Comparison of ENCODE assay signal across 19 cellular contexts in the genomic region with DNA sequence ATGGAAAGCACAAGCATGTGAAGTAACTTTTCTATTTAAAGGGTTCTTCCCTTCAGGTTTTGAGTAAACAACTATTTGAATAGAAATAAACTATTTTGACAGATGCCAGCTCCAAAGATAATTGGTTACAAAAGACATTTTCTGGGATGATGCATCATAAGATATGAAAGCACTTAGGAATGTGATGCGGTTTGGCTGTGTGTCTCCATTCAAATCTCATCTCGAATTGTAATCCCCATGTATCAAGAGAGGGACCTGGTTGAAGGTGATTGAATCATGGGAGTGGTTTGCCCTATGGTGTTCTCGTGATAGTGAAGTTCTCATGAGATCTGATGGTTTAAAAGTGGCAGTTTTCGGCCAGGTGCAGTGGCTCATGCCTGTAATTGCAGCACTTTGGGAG.
"Had no signal": no experiment of that assay in that cellular context is flagged by ENCODE, and none has a peak within 500 bp of the region (broad histone marks: within the 10 kb centered on the region; RNA-seq: fewer than 3 reads in every experiment).

No MANE protein-coding gene starts in this region.

- H3K27ac ChIP-seq: heart right ventricle, ovary, psoas muscle, skin epidermis, stomach had no signal

- H3K27me3 ChIP-seq: heart right ventricle, ovary, stomach had no signal

- H3K36me3 Mint-ChIP-seq: activated naive CD4-positive, alpha-beta T cell treated with anti-CD3 and anti-CD28 coated beads, Interleukin-2, amount 50 U/mL, for 24 hours; natural killer cell; stimulated activated effector memory CD8-positive, alpha-beta T cell treated with anti-CD3 and anti-CD28 coated beads, Interleukin-12 subunit alpha, Interleukin-12 subunit beta, amount 100 ng/mL, for 72 hours had no signal

- H3K4me3 Mint-ChIP-seq: activated naive CD4-positive, alpha-beta T cell treated with anti-CD3 and anti-CD28 coated beads, Interleukin-2, amount 50 U/mL, for 24 hours; natural killer cell; stimulated activated effector memory CD8-positive, alpha-beta T cell treated with anti-CD3 and anti-CD28 coated beads, Interleukin-12 subunit alpha, Interleukin-12 subunit beta, amount 100 ng/mL, for 72 hours; type B pancreatic cell had no signal

- H3K9me3 Mint-ChIP-seq: activated naive CD4-positive, alpha-beta T cell treated with anti-CD3 and anti-CD28 coated beads, Interleukin-2, amount 50 U/mL, for 24 hours; natural killer cell; stimulated activated effector memory CD8-positive, alpha-beta T cell treated with anti-CD3 and anti-CD28 coated beads, Interleukin-12 subunit alpha, Interleukin-12 subunit beta, amount 100 ng/mL, for 72 hours; type B pancreatic cell had no signal

- DNase-seq: activated CD4-positive, alpha-beta T cell treated with anti-CD3 and anti-CD28 coated beads, Interleukin-2, amount 50 U/mL, for 1 hour; activated CD4-positive, CD25-positive, alpha-beta regulatory T cell; activated CD8-positive, alpha-beta memory T cell treated with anti-CD3 and anti-CD28 coated beads, Interleukin-2, amount 50 U/mL, for 48 hours; activated gamma-delta T cell; cerebellar nuclear complex; cortex of kidney; erythroblast; heart right ventricle; left ventricle myocardium superior; natural killer cell; ovary; psoas muscle; right cardiac atrium; stomach; T1000 had no signal

- H3K4me3 ChIP-seq: heart right ventricle, ovary, psoas muscle, skin epidermis, stomach had no signal

- H3K27ac Mint-ChIP-seq: activated naive CD4-positive, alpha-beta T cell treated with anti-CD3 and anti-CD28 coated beads, Interleukin-2, amount 50 U/mL, for 24 hours; natural killer cell; stimulated activated effector memory CD8-positive, alpha-beta T cell treated with anti-CD3 and anti-CD28 coated beads, Interleukin-12 subunit alpha, Interleukin-12 subunit beta, amount 100 ng/mL, for 72 hours; type B pancreatic cell had no signal

- H3K36me3 ChIP-seq: heart right ventricle, ovary, stomach had no signal

- H3K27me3 Mint-ChIP-seq: activated naive CD4-positive, alpha-beta T cell treated with anti-CD3 and anti-CD28 coated beads, Interleukin-2, amount 50 U/mL, for 24 hours; type B pancreatic cell had no signal

- H3K9me3 ChIP-seq: heart right ventricle, ovary, psoas muscle, stomach had no signal
